In genomic region chr1:210792703-210793102, GRCh38 we compare ENCODE assay signal across 15 cellular contexts.
DNase-seq lines count a peak whose midpoint lies in the region; ATAC-seq, FAIRE-seq and TF ChIP-seq lines count a peak whose summit lies in the region.
"Had no signal": no experiment of that assay in that cellular context is flagged by ENCODE, and none has a peak within 500 bp of the region (broad histone marks: within the 10 kb centered on the region; RNA-seq: fewer than 3 reads in every experiment).

No MANE protein-coding gene starts in this region.

- FAIRE-seq in astrocyte (lab: Jason Lieb, UNC) (no peak), keratinocyte (lab: Jason Lieb, UNC) (no peak)
- FAIRE-seq: endothelial cell of umbilical vein had no signal

- no peaks in the 10 kb centered on the region for H3K36me3 ChIP-seq in astrocyte (ENCODE audit: insufficient read depth, low read length)
- H3K36me3 ChIP-seq in keratinocyte (ENCODE audit: control insufficient read depth in 2 of 2, extremely low read depth in 1 of 2, insufficient read depth in 2 of 2, low read length in 2 of 2) = no peaks in the 10 kb centered on the region
- H3K36me3 ChIP-seq in testis (ENCODE audit: low read depth, missing control alignments) = no peaks in the 10 kb centered on the region
- H3K36me3 ChIP-seq in body of pancreas (replicated peaks in 1 of 2; ENCODE audit: insufficient read depth in 1 of 2, low read depth in 2 of 2) = no peaks in the 10 kb centered on the region
- H3K36me3 ChIP-seq: neural progenitor cell, stomach had no signal

- H3K9ac ChIP-seq in astrocyte (ENCODE audit: low read length) (no peak overlapping the region), keratinocyte (ENCODE audit: control insufficient read depth, extremely low read depth, insufficient read depth, low read length) (no peak overlapping the region)
- H3K9ac ChIP-seq: neural progenitor cell had no signal

- peaks cover 19% of the 10 kb centered on the region for H3K4me1 Mint-ChIP-seq in astrocyte (ENCODE audit: low read depth, unreplicated experiment)
- H3K4me1 Mint-ChIP-seq in stimulated activated memory B cell treated with anti-CD40 and anti-IgM and Interleukin-4, amounts not matched to agents 10 μg/mL and 1 μg/mL and 100 μg/mL, for 72 hours = no peaks in the 10 kb centered on the region

- H3K27me3 ChIP-seq in astrocyte (ENCODE audit: insufficient read depth, low read length) (no peaks in the 10 kb centered on the region), keratinocyte (ENCODE audit: control insufficient read depth, extremely low read depth, insufficient read depth, low read length) (no peaks in the 10 kb centered on the region), testis (no peaks in the 10 kb centered on the region), body of pancreas (no peaks in the 10 kb centered on the region)
- H3K27me3 ChIP-seq: neural progenitor cell had no signal

- WGBS in testis, 2 donors = 80 to 84% methylated on average over 2 of the region's 2 CpGs
- WGBS in body of pancreas, 2 donors = 42 to 64% methylated on average over 2 of the region's 2 CpGs

- H3K36me3 Mint-ChIP-seq in astrocyte (ENCODE audit: low read depth, unreplicated experiment) = peaks cover 11% of the 10 kb centered on the region
- H3K36me3 Mint-ChIP-seq in stimulated activated memory B cell treated with anti-CD40 and anti-IgM and Interleukin-4, amounts not matched to agents 10 μg/mL and 1 μg/mL and 100 μg/mL, for 72 hours = no peaks in the 10 kb centered on the region
- H3K36me3 Mint-ChIP-seq: neural progenitor cell had no signal

- TF ChIP-seq POLR2A in testis (IDR thresholded peaks at IDR 0.05) = no peak
- TF ChIP-seq POLR2A in body of pancreas (IDR thresholded peaks at IDR 0.05) = no peak

- H3K4me3 Mint-ChIP-seq in astrocyte (ENCODE audit: unreplicated experiment) = no peak overlapping the region
- H3K4me3 Mint-ChIP-seq in stimulated activated memory B cell treated with anti-CD40 and anti-IgM and Interleukin-4, amounts not matched to agents 10 μg/mL and 1 μg/mL and 100 μg/mL, for 72 hours = no peak overlapping the region
- H3K4me3 Mint-ChIP-seq: activated naive CD8-positive, alpha-beta T cell treated with anti-CD3 and anti-CD28 coated beads, Interleukin-2, amount 10 ng/mL, durations not matched to agents 7 days and 5 days; neural progenitor cell had no signal

- dilution Hi-C loops in keratinocyte (cut with MboI; ENCODE audit: extremely low pct_ligation_motif_present, low sequenced_read_pairs) = no loop called here

- no peak overlapping the region for H3K27ac ChIP-seq in astrocyte (ENCODE audit: low read depth, low read length)
- H3K27ac ChIP-seq in keratinocyte (ENCODE audit: control insufficient read depth, insufficient read depth, low read length) = no peak overlapping the region
- no peak overlapping the region for H3K27ac ChIP-seq in testis
- no peak overlapping the region for H3K27ac ChIP-seq in body of pancreas
- H3K27ac ChIP-seq: neural progenitor cell, stomach had no signal

- no peaks in the 10 kb centered on the region for H3K27me3 Mint-ChIP-seq in astrocyte (ENCODE audit: low read depth, unreplicated experiment)
- peaks cover 39% of the 10 kb centered on the region for H3K27me3 Mint-ChIP-seq in stimulated activated memory B cell treated with anti-CD40 and anti-IgM and Interleukin-4, amounts not matched to agents 10 μg/mL and 1 μg/mL and 100 μg/mL, for 72 hours

- ATAC-seq in stimulated activated memory B cell treated with anti-CD40 and anti-IgM and Interleukin-4, amounts not matched to agents 10 μg/mL and 1 μg/mL and 100 μg/mL, for 72 hours = no peak
- no peak for ATAC-seq in body of pancreas

- H3K9me3 Mint-ChIP-seq in astrocyte (ENCODE audit: unreplicated experiment) = no peaks in the 10 kb centered on the region
- no peaks in the 10 kb centered on the region for H3K9me3 Mint-ChIP-seq in stimulated activated memory B cell treated with anti-CD40 and anti-IgM and Interleukin-4, amounts not matched to agents 10 μg/mL and 1 μg/mL and 100 μg/mL, for 72 hours
- H3K9me3 Mint-ChIP-seq: neural progenitor cell had no signal

- peak overlapping the region; percentile 41 for H3K27ac Mint-ChIP-seq in astrocyte (ENCODE audit: unreplicated experiment)
- no peak overlapping the region for H3K27ac Mint-ChIP-seq in stimulated activated memory B cell treated with anti-CD40 and anti-IgM and Interleukin-4, amounts not matched to agents 10 μg/mL and 1 μg/mL and 100 μg/mL, for 72 hours
- H3K27ac Mint-ChIP-seq: activated naive CD8-positive, alpha-beta T cell treated with anti-CD3 and anti-CD28 coated beads, Interleukin-2, amount 10 ng/mL, durations not matched to agents 7 days and 5 days; neural progenitor cell had no signal

- H3K4me2 ChIP-seq in astrocyte (ENCODE audit: low read length) (no peak overlapping the region), keratinocyte (ENCODE audit: control insufficient read depth, extremely low read depth, insufficient read depth, low read depth, low read length) (no peak overlapping the region)
- H3K4me2 ChIP-seq: neural progenitor cell had no signal

- peak; percentile 69 for DNase-seq in AG10803 (ENCODE audit: low read depth)
- peak; percentile 36 for DNase-seq in HFF-Myc (ENCODE audit: extremely low read depth, low read depth)
- peak; percentile 89 for DNase-seq in astrocyte (ENCODE audit: low read depth)
- peak; percentile 42 for DNase-seq in keratinocyte (ENCODE audit: low read depth, low spot score)
- DNase-seq in SIG-M5 (lab: John Stamatoyannopoulos, UW) = no peak
- DNase-seq in testis = no peak
- no peak for DNase-seq in body of pancreas
- DNase-seq: activated CD4-positive, alpha-beta T cell treated with anti-CD3 and anti-CD28 coated beads, Interleukin-2, amount 50 U/mL, for 4 hours; activated naive CD8-positive, alpha-beta T cell treated with anti-CD3 and anti-CD28 coated beads, Interleukin-2, amount 10 ng/mL, durations not matched to agents 7 days and 5 days; left cardiac atrium; NCI-H345; stomach had no signal

- TF ChIP-seq CTCF in AG10803 (conservative IDR thresholded peaks at IDR 0.05; ENCODE audit: low read length) = no peak
- no peak for TF ChIP-seq CTCF in HFF-Myc (IDR thresholded peaks at IDR 0.05; ENCODE audit: low read depth, low read length, missing control alignments)
- TF ChIP-seq CTCF in astrocyte (IDR thresholded peaks at IDR 0.05; ENCODE audit: insufficient read depth, low read depth, low read length) = no peak
- no peak for TF ChIP-seq CTCF in keratinocyte (optimal IDR thresholded peaks at IDR 0.05 in 1 of 3, IDR thresholded peaks at IDR 0.05 in 1 of 3, conservative IDR thresholded peaks at IDR 0.05 in 1 of 3; ENCODE audit: extremely low read depth in 1 of 3, insufficient read depth in 2 of 3, low read length in 3 of 3)
- no peak for TF ChIP-seq CTCF in testis (IDR thresholded peaks at IDR 0.05)
- TF ChIP-seq CTCF in body of pancreas (IDR thresholded peaks at IDR 0.05) = no peak

- no peak overlapping the region for H3K4me3 ChIP-seq in AG10803 (ENCODE audit: low read length)
- H3K4me3 ChIP-seq in HFF-Myc (replicated peaks; ENCODE audit: low read depth, low read length) = no peak overlapping the region
- no peak overlapping the region for H3K4me3 ChIP-seq in astrocyte (ENCODE audit: insufficient read depth, low read depth, low read length)
- H3K4me3 ChIP-seq in keratinocyte (ENCODE audit: control insufficient read depth in 2 of 3, extremely low read depth in 1 of 3, insufficient read depth in 2 of 3, low read depth in 1 of 3, low read length in 3 of 3) = no peak overlapping the region
- no peak overlapping the region for H3K4me3 ChIP-seq in testis
- no peak overlapping the region for H3K4me3 ChIP-seq in body of pancreas
- H3K4me3 ChIP-seq: neural progenitor cell, stomach had no signal

- H3K4me1 ChIP-seq in astrocyte (ENCODE audit: insufficient read depth, low read length) (no peaks in the 10 kb centered on the region), keratinocyte (ENCODE audit: control insufficient read depth, extremely low read depth, insufficient read depth, low read length) (no peaks in the 10 kb centered on the region), testis (no peaks in the 10 kb centered on the region), body of pancreas (no peaks in the 10 kb centered on the region)
- H3K4me1 ChIP-seq: neural progenitor cell, stomach had no signal

- no peaks in the 10 kb centered on the region for H3K9me1 ChIP-seq in keratinocyte (ENCODE audit: control insufficient read depth, extremely low read depth, insufficient read depth, low read length)

- no peaks in the 10 kb centered on the region for H4K20me1 ChIP-seq in astrocyte (ENCODE audit: insufficient read depth, low read length)
- H4K20me1 ChIP-seq in keratinocyte (ENCODE audit: control insufficient read depth, extremely low read depth, insufficient read depth, low read length) = no peaks in the 10 kb centered on the region

- intact Hi-C loops in testis (cut with DNase I; ENCODE audit: low total_unique reads) (no loop called here), body of pancreas (cut with DNase I) (no loop called here)

- no peak overlapping the region for H2AFZ ChIP-seq in astrocyte (ENCODE audit: low read depth, low read length)
- H2AFZ ChIP-seq in keratinocyte (ENCODE audit: control insufficient read depth, low read length) = no peak overlapping the region
- H2AFZ ChIP-seq: neural progenitor cell had no signal

- H3K79me2 ChIP-seq in astrocyte (ENCODE audit: insufficient read depth, low read length) (no peaks in the 10 kb centered on the region), keratinocyte (ENCODE audit: control insufficient read depth, insufficient read depth, low read length) (no peaks in the 10 kb centered on the region)

- H3K9me3 ChIP-seq in astrocyte (ENCODE audit: insufficient read depth, low read depth, low read length) = no peaks in the 10 kb centered on the region
- H3K9me3 ChIP-seq in keratinocyte (ENCODE audit: control insufficient read depth, low read depth, low read length) = no peaks in the 10 kb centered on the region
- H3K9me3 ChIP-seq in testis = no peaks in the 10 kb centered on the region
- H3K9me3 ChIP-seq in body of pancreas = no peaks in the 10 kb centered on the region
- H3K9me3 ChIP-seq: stomach had no signal

Comparison
In these comparisons a context has a peak if more than half of its experiments do, and no peak if none do; other contexts are left out.
1. DNase-seq: peak in AG10803 (single experiment), HFF-Myc (single experiment), astrocyte (single experiment) and keratinocyte (single experiment); none in SIG-M5 (single experiment), testis (single experiment) and body of pancreas (0 of 4).